Comparison of ENCODE assay signal across 2 cellular contexts in genomic region chr1:205191617-205192016, GRCh38.
TF ChIP-seq lines count a peak whose summit lies in the region.

No MANE protein-coding gene starts in this region.

TF ChIP-seq in GM23338, 12 proteins besides CTCF, POLR2A, EP300 and RAD21:
- TF ChIP-seq ZNF462 (CRISPR knock-in tag; IDR thresholded peaks at IDR 0.05) (no peak), EZH2phosphoT487 (IDR thresholded peaks at IDR 0.05; ENCODE audit: unreplicated experiment) (no peak), POLR2AphosphoS5 (IDR thresholded peaks at IDR 0.05; ENCODE audit: low read depth) (no peak), NANOG (IDR thresholded peaks at IDR 0.05; ENCODE audit: borderline replicate concordance) (peak; percentile 51; the same call in 1 of the 2 replicates), CREB1 (CRISPR knock-in tag; IDR thresholded peaks at IDR 0.05; ENCODE audit: low read depth) (no peak)

TF ChIP-seq in GM12891, 5 proteins besides CTCF, POLR2A, EP300 and RAD21 (continued from another document):
- TF ChIP-seq TAF1 (IDR thresholded peaks at IDR 0.05; ENCODE audit: low read depth, low read length) (no peak), SPI1 (IDR thresholded peaks at IDR 0.05; ENCODE audit: low read depth, low read length) (no peak), PAX5 (IDR thresholded peaks at IDR 0.05; ENCODE audit: insufficient read depth, low read length, severe bottlenecking) (no peak)
